ENCODE assay signal across 17 cellular contexts in the genomic region with DNA sequence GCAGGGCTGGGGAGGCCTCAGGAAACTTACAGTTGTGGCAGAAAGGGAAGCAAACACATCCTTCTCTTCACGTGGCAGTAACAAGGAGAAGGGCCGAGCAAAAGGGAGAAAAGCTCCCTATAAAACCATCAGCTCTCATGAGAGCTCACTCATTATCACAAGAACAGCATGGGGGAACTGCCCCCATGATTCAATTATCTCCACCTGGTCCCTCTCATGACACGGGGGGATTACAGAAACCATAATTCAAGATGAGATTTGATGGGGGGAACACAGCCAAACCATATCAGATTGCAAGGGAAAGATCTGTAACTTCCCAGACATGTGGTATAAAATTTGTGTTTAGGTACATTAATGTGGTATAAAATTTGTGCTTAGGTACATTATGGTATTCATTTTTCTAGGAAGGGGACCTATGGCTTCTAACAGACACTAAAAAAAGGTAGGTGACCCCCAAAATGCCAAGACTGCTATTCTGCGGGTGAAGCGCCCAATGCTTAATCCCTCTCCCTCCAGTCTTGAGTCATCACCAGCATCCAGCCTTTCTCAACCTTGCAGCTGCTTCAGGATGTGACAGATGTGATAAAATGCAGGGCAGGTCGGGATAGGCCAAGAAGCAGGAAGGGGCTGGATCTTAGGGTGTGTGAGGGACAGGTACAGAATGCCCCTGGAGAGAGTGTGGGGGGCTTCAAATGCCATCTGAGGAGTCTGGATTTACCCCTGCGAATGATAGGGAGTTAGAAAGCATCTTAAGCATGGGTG. TPM values are rescaled to one million over a fixed set of nuclear protein-coding genes. Genes with fewer than 3 reads are reported as not detected.
A peak's percentile ranks its signal among the peaks of the same experiment; 100 is the strongest.
DNase-seq lines count a peak whose midpoint lies in the region; ATAC-seq, FAIRE-seq and TF ChIP-seq lines count a peak whose summit lies in the region.
"Had no signal": no experiment of that assay in that cellular context is flagged by ENCODE, and none has a peak within 500 bp of the region (broad histone marks: within the 10 kb centered on the region; RNA-seq: fewer than 3 reads in every experiment).

No MANE protein-coding gene starts in this region.

- no peak for FAIRE-seq in K562 (lab: Jason Lieb, UNC)

- no peak overlapping the region for H3K4me2 ChIP-seq in K562 (ENCODE audit: insufficient read depth, low read length)
- H3K4me2 ChIP-seq: SK-N-SH had no signal

- H3K27me3 Mint-ChIP-seq in nephron progenitor cell (ENCODE audit: low read depth, poor library complexity): peaks cover 17% of the 10 kb centered on the region

- no peak overlapping the region for H3K9ac ChIP-seq in K562 (ENCODE audit: insufficient read depth in 1 of 2, low read depth in 2 of 2, low read length in 2 of 2)
- H3K9ac ChIP-seq: SK-N-SH had no signal

- intact Hi-C loops in K562 (cut with micrococcal nuclease): no loop called here

- H3K9me3 ChIP-seq in K562 (replicated peaks; ENCODE audit: control insufficient read depth, insufficient read depth, low read depth, low read length) (no peaks in the 10 kb centered on the region), suprapubic skin (no peaks in the 10 kb centered on the region)
- H3K9me3 ChIP-seq: BE2C, SK-N-SH had no signal

- no peaks in the 10 kb centered on the region for H4K20me1 ChIP-seq in K562 (replicated peaks; ENCODE audit: control insufficient read depth, insufficient read depth, low read length)

- H3K27me3 ChIP-seq in K562 (ENCODE audit: control insufficient read depth in 2 of 2, insufficient read depth in 2 of 2, low read length in 2 of 2) (peaks cover 12 to 40% of the 10 kb centered on the region in 2 experiments), suprapubic skin (no peaks in the 10 kb centered on the region)
- H3K27me3 ChIP-seq: BE2C had no signal

- POLR2A ChIA-PET in K562 (lab: Yijun Ruan, JAX): interaction anchor here (1.4 kb wide), 1 partner anchor 10 kb away, joined by 3 read pairs; no protein-coding TSS in a partner anchor

- no peak overlapping the region for H3K4me3 ChIP-seq in K562
- no peak overlapping the region for H3K4me3 ChIP-seq in suprapubic skin

- CTCF ChIA-PET in K562 (lab: Yijun Ruan, JAX; ENCODE audit: low intra/inter-chr PET ratio): no interaction called here

- WGBS in K562 (ENCODE audit: insufficient coverage, low coverage, missing lambda C conversion rate): 0% methylated on average over 7 of the region's 7 CpGs
- WGBS in suprapubic skin: 80% methylated on average over 7 of the region's 7 CpGs

- no TSS peak for BruUV-seq in K562 (replicated peaks; lab: Mats Ljungman, UMichigan)

- TF ChIP-seq RAD21 in K562 (CRISPR knock-in tag; conservative IDR thresholded peaks at IDR 0.05 in 1 of 2, IDR thresholded peaks at IDR 0.05 in 1 of 2): no peak

- H3K4me1 Mint-ChIP-seq in nephron progenitor cell: no peaks in the 10 kb centered on the region

- peak overlapping the region; percentile 28 for H3K27ac Mint-ChIP-seq in nephron progenitor cell
- H3K27ac Mint-ChIP-seq: CD8-positive, alpha-beta T cell; H9 had no signal

- DNase-seq in ELR (ENCODE audit: low read depth) (peak; percentile 46), NCI-H524 (lab: John Stamatoyannopoulos, UW) (peak; percentile 33 to 78), K562 (ENCODE audit: extremely low read depth in 1 of 4, low spot score in 3 of 4) (no peak), nephron progenitor cell (no peak), GM13977 (ENCODE audit: low spot score) (no peak), omental fat pad (ENCODE audit: low spot score) (no peak), iPS-NIHi11 (ENCODE audit: low spot score) (no peak), suprapubic skin (ENCODE audit: low spot score in 2 of 2) (no peak)
- DNase-seq: ACHN; BE2C; CD8-positive, alpha-beta T cell; DND-41; H9; NCI-H1436; NCI-H2029 treated with DMSO at 0.1 percent for 48 hours; NCI-H510A treated with DMSO at 0.1 percent for 48 hours; SK-N-SH had no signal

- H3K9me3 Mint-ChIP-seq in nephron progenitor cell: no peaks in the 10 kb centered on the region
- H3K9me3 Mint-ChIP-seq: CD8-positive, alpha-beta T cell; H9 had no signal

- no peak overlapping the region for H3K4me3 Mint-ChIP-seq in nephron progenitor cell
- H3K4me3 Mint-ChIP-seq: CD8-positive, alpha-beta T cell; H9 had no signal

- no peak for TF ChIP-seq POLR2A in K562 (conservative IDR thresholded peaks at IDR 0.05)
- no peak for TF ChIP-seq POLR2A in suprapubic skin (IDR thresholded peaks at IDR 0.05)

- no peak overlapping the region for H2AFZ ChIP-seq in K562 (ENCODE audit: low read depth, low read length)

- H3K79me2 ChIP-seq in K562 (ENCODE audit: control insufficient read depth, insufficient read depth, low read length): no peaks in the 10 kb centered on the region

- in situ Hi-C loops in K562 (cut with MboI): no loop called here
- in situ Hi-C loops in GM13977 (cut with MboI; ENCODE audit: low pct_unique_long_range_greater_than_20kb, low sequenced_read_pairs, unreplicated experiment): no loop called here

- TF ChIP-seq CTCF in K562 (IDR thresholded peaks at IDR 0.05 in 2 of 3, conservative IDR thresholded peaks at IDR 0.05 in 1 of 3; ENCODE audit: insufficient read depth in 2 of 3, low read depth in 1 of 3, low read length in 3 of 3) (no peak), nephron progenitor cell (IDR thresholded peaks at IDR 0.05) (no peak), GM13977 (IDR thresholded peaks at IDR 0.05; ENCODE audit: extremely low read depth, insufficient read depth, missing control alignments) (no peak), omental fat pad (IDR thresholded peaks at IDR 0.05) (no peak), suprapubic skin (IDR thresholded peaks at IDR 0.05) (no peak)

- TF ChIP-seq EP300 in K562 (IDR thresholded peaks at IDR 0.05; ENCODE audit: low read length) (no peak), suprapubic skin (IDR thresholded peaks at IDR 0.05) (no peak)

- no peaks in the 10 kb centered on the region for H3K36me3 Mint-ChIP-seq in nephron progenitor cell (ENCODE audit: low read depth)
- H3K36me3 Mint-ChIP-seq: CD8-positive, alpha-beta T cell had no signal

- H3K9me1 ChIP-seq in K562 (ENCODE audit: control insufficient read depth, insufficient read depth, low read length): no peaks in the 10 kb centered on the region

- no peaks in the 10 kb centered on the region; a peak in 2 of 5 replicates for H3K4me1 ChIP-seq in K562 (replicated peaks in 1 of 2; ENCODE audit: control insufficient read depth in 2 of 2, insufficient read depth in 2 of 2, low read length in 2 of 2)
- H3K4me1 ChIP-seq in suprapubic skin: peaks cover 7% of the 10 kb centered on the region
- H3K4me1 ChIP-seq: BE2C had no signal

- H3K27ac ChIP-seq in K562 (ENCODE audit: extremely low read depth, low read depth, low read length): no peak overlapping the region
- no peak overlapping the region for H3K27ac ChIP-seq in suprapubic skin

- no peak for ATAC-seq in K562
- ATAC-seq in omental fat pad (ENCODE audit: low FRiP score): no peak
- ATAC-seq: CD8-positive, alpha-beta T cell had no signal

- H3K36me3 ChIP-seq in K562 (ENCODE audit: control insufficient read depth, insufficient read depth, low read length) (no peaks in the 10 kb centered on the region), suprapubic skin (no peaks in the 10 kb centered on the region)
- H3K36me3 ChIP-seq: BE2C had no signal

TF ChIP-seq in K562, 482 proteins besides CTCF, POLR2A, EP300 and RAD21:
- TF ChIP-seq CBFA2T3 (IDR thresholded peaks at IDR 0.05): no peak
- TF ChIP-seq, protein P1, sequence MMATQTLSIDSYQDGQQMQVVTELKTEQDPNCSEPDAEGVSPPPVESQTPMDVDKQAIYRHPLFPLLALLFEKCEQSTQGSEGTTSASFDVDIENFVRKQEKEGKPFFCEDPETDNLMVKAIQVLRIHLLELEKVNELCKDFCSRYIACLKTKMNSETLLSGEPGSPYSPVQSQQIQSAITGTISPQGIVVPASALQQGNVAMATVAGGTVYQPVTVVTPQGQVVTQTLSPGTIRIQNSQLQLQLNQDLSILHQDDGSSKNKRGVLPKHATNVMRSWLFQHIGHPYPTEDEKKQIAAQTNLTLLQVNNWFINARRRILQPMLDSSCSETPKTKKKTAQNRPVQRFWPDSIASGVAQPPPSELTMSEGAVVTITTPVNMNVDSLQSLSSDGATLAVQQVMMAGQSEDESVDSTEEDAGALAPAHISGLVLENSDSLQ (IDR thresholded peaks at IDR 0.05): peak; percentile 21; the same call in 1 of the 2 replicates
TF ChIP-seq in K562: peak in this region for 1.

RNA-seq across cellular contexts. Expression of gene AMPD3, which starts 57.7 kb away (rescaled TPM):
- 55.3 and 77.7 TPM in 2 replicates for total RNA-seq in K562 (2011; cell fraction: chromatin; rRNA removed; ENCODE audit: low replicate concordance)
- 41.2 and 45.5 TPM in 2 replicates for total RNA-seq in K562 (2011; cell fraction: nucleolus; rRNA removed)
- total RNA-seq in K562 (2011; cell fraction: nucleoplasm; rRNA removed): 42.5 and 52.8 TPM in 2 replicates
- 11.2 and 14.2 TPM in 2 replicates for total RNA-seq in K562 (2014; rRNA removed)
- total RNA-seq in K562 (2014; rRNA removed; fragmentation: Illumina TruSeq; extraction: Trizol): 7.1 and 7.8 TPM in 2 replicates
- total RNA-seq in K562 (2015; rRNA removed; fragmentation: Illumina TruSeq; extraction: Trizol): 6.1 and 7.2 TPM in 2 replicates
- total RNA-seq in K562 (2021): 17.3 and 17.9 TPM in 2 replicates
- 22.2 and 23.6 TPM in 2 replicates for polyA plus RNA-seq in K562 (2011; rRNA removed)
- 17.5 and 39.4 TPM in 2 replicates for polyA plus RNA-seq in K562 (2011; cell fraction: cytosol; rRNA removed)
- 47.3 and 74.7 TPM in 2 replicates for polyA plus RNA-seq in K562 (2011; cell fraction: nucleus; rRNA removed)
- 10.7 and 13.0 TPM in 2 replicates for polyA plus RNA-seq in K562 (2012)
- 15.3 and 19.7 TPM in 2 replicates for polyA plus RNA-seq in K562 (2014; fragmentation: Illumina TruSeq; extraction: Trizol)
- 1 to 10 TPM; 4.4 to 6.0 TPM for polyA plus RNA-seq in K562 (2014; fragmentation: Nextera tagmentation; extraction: Ambion mirVana)
- 12.8 and 13.4 TPM in 2 replicates for polyA plus RNA-seq in K562 (2014; rRNA removed)
- polyA minus RNA-seq in K562 (2011; rRNA and poly(A)+ RNA removed): 13.6 and 15.4 TPM in 2 replicates
- 12.5 and 18.0 TPM in 2 replicates for polyA minus RNA-seq in K562 (2011; cell fraction: cytosol; rRNA and poly(A)+ RNA removed)
- 30.7 and 31.7 TPM in 2 replicates for polyA minus RNA-seq in K562 (2011; cell fraction: nucleus; rRNA and poly(A)+ RNA removed)
- total RNA-seq in omental fat pad: 10 to 100 TPM in 2 of 4 donors, 1 to 10 TPM in 2; 4.4 to 43.3 (median 9.9) TPM
- 10 to 100 TPM; 23.5 to 51.7 (median 27.4) TPM for total RNA-seq in suprapubic skin

Comparison
In these comparisons a context has a peak if more than half of its experiments do, and no peak if none do; other contexts are left out.
1. DNase-seq: peak in ELR (single experiment) and NCI-H524 (2 of 2); none in K562 (0 of 4), nephron progenitor cell (single experiment), GM13977 (single experiment), omental fat pad (single experiment), iPS-NIHi11 (single experiment) and suprapubic skin (0 of 2).